ENCODE assay signal across 35 cellular contexts in the genomic region with DNA sequence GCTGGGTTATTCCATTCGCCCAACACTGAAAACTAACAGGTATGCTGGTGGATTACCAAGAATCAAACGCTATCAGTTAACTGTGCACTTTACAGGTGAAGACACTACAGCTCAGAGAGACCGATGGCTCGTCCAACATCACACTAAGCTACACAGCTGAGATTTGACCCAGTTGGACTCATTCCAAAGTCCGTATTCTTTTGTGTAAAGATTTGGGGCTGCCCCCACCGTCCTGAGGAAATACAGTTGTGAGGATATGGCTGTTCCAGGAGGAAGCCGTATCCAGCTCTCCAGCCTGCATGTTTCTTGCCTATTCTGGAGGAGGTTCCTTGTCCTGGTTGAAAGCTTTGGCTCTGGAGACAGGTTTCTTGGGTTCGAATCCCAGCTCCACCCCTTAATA. TPM values are rescaled to one million over a fixed set of nuclear protein-coding genes. Genes with fewer than 3 reads are reported as not detected.
"Had no signal": no experiment of that assay in that cellular context is flagged by ENCODE, and none has a peak within 500 bp of the region (broad histone marks: within the 10 kb centered on the region; RNA-seq: fewer than 3 reads in every experiment).

No MANE protein-coding gene starts in this region.

- H3K9me3 ChIP-seq: ascending aorta, breast epithelium, colonic mucosa, esophagus muscularis mucosa, gastrocnemius medialis, heart left ventricle had no signal

- H3K4me3 ChIP-seq: ascending aorta, breast epithelium, colonic mucosa, dorsolateral prefrontal cortex, esophagus muscularis mucosa, gastrocnemius medialis, heart left ventricle had no signal

- H3K27ac Mint-ChIP-seq: activated CD4-positive, alpha-beta memory T cell treated with anti-CD3 and anti-CD28 coated beads for 36 hours; activated CD4-positive, alpha-beta T cell treated with anti-CD3 and anti-CD28 coated beads for 36 hours; activated CD8-positive, alpha-beta T cell treated with anti-CD3 and anti-CD28 coated beads, Interleukin-2, amount 10 ng/mL, durations not matched to agents 7 days and 5 days; activated naive CD8-positive, alpha-beta T cell treated with anti-CD3 and anti-CD28 coated beads, Interleukin-2, amount 10 ng/mL, durations not matched to agents 7 days and 5 days; activated T-cell treated with anti-CD3 and anti-CD28 coated beads, Interleukin-2, amount 50 U/mL, for 24 hours; activated T-cell treated with anti-CD3 and anti-CD28 coated beads, Interleukin-2, amount 50 U/mL, for 72 hours; T-helper 17 cell; T-helper 2 cell treated with Interferon-gamma antibody and Interleukin-4, amounts not matched to agents 5 μg/mL and 100 μg/mL, for 36 hours had no signal

- H3K27me3 Mint-ChIP-seq: activated CD4-positive, alpha-beta memory T cell treated with anti-CD3 and anti-CD28 coated beads for 36 hours; activated CD4-positive, alpha-beta T cell treated with anti-CD3 and anti-CD28 coated beads for 36 hours; activated CD4-positive, alpha-beta T cell treated with anti-CD3 and anti-CD28 coated beads, Interleukin-2, amount 10 ng/mL, durations not matched to agents 24 days and 14 days; activated naive CD4-positive, alpha-beta T cell treated with anti-CD3 and anti-CD28 coated beads, Interleukin-2, amount 10 ng/mL, durations not matched to agents 7 days and 5 days; activated naive CD8-positive, alpha-beta T cell treated with anti-CD3 and anti-CD28 coated beads, Interleukin-2, amount 10 ng/mL, durations not matched to agents 7 days and 5 days; activated T-cell treated with anti-CD3 and anti-CD28 coated beads, Interleukin-2, amount 50 U/mL, for 24 hours; brain; central memory CD8-positive, alpha-beta T cell; T-helper 17 cell had no signal

- H3K4me1 ChIP-seq: breast epithelium, foreskin keratinocyte had no signal

- H3K9me3 Mint-ChIP-seq: activated CD4-positive, alpha-beta memory T cell treated with anti-CD3 and anti-CD28 coated beads for 36 hours; activated naive CD4-positive, alpha-beta T cell treated with anti-CD3 and anti-CD28 coated beads, Interleukin-2, amount 10 ng/mL, durations not matched to agents 7 days and 5 days; activated naive CD8-positive, alpha-beta T cell treated with anti-CD3 and anti-CD28 coated beads, Interleukin-2, amount 10 ng/mL, durations not matched to agents 7 days and 5 days; central memory CD8-positive, alpha-beta T cell; T-helper 2 cell treated with Interferon-gamma antibody and Interleukin-4, amounts not matched to agents 5 μg/mL and 100 μg/mL, for 36 hours had no signal

- ATAC-seq: activated CD4-positive, alpha-beta T cell treated with anti-CD3 and anti-CD28 coated beads for 36 hours; activated CD8-positive, alpha-beta T cell treated with anti-CD3 and anti-CD28 coated beads, Interleukin-2, amount 10 ng/mL, durations not matched to agents 7 days and 5 days; activated naive CD4-positive, alpha-beta T cell treated with anti-CD3 and anti-CD28 coated beads, Interleukin-2, amount 50 U/mL, for 72 hours; activated T-cell treated with anti-CD3 and anti-CD28 coated beads, Interleukin-2, amount 50 U/mL, for 72 hours; foreskin keratinocyte; gastrocnemius medialis; heart left ventricle; T-helper 17 cell had no signal

- DNase-seq: activated CD4-positive, alpha-beta memory T cell treated with anti-CD3 and anti-CD28 coated beads for 36 hours; activated CD4-positive, alpha-beta T cell treated with anti-CD3 and anti-CD28 coated beads for 36 hours; activated CD4-positive, alpha-beta T cell treated with anti-CD3 and anti-CD28 coated beads, Interleukin-2, amount 10 ng/mL, durations not matched to agents 24 days and 14 days; activated CD4-positive, CD25-positive, alpha-beta regulatory T cell; activated CD4-positive, CD25-positive, alpha-beta regulatory T cell treated with anti-CD3 and anti-CD28 coated beads, Interleukin-2, amount 50 U/mL, for 72 hours; activated CD8-positive, alpha-beta memory T cell treated with anti-CD3 and anti-CD28 coated beads, Interleukin-2, amount 50 U/mL, for 48 hours; activated CD8-positive, alpha-beta T cell treated with anti-CD3 and anti-CD28 coated beads, Interleukin-2, amount 10 ng/mL, durations not matched to agents 7 days and 5 days; activated gamma-delta T cell; activated naive CD4-positive, alpha-beta T cell; activated naive CD4-positive, alpha-beta T cell treated with anti-CD3 and anti-CD28 coated beads, Interleukin-2, amount 10 ng/mL, durations not matched to agents 7 days and 5 days; activated naive CD8-positive, alpha-beta T cell treated with anti-CD3 and anti-CD28 coated beads, Interleukin-2, amount 10 ng/mL, durations not matched to agents 7 days and 5 days; activated T-cell treated with anti-CD3 and anti-CD28 coated beads for 4 hours; activated T-cell treated with anti-CD3 and anti-CD28 coated beads, Interleukin-2, amount 50 U/mL, for 24 hours; activated T-cell treated with anti-CD3 and anti-CD28 coated beads, Interleukin-2, amount 50 U/mL, for 72 hours; colonic mucosa; dorsolateral prefrontal cortex; effector memory CD4-positive, alpha-beta T cell; endodermal cell; erythroblast; foreskin keratinocyte; gastrocnemius medialis; glutamatergic neuron; heart left ventricle; T-helper 1 cell; T-helper 17 cell; T1000; WERI-Rb-1 had no signal

- H3K36me3 ChIP-seq: ascending aorta, breast epithelium, colonic mucosa, WERI-Rb-1 had no signal

- H3K4me3 Mint-ChIP-seq: activated CD4-positive, alpha-beta memory T cell treated with anti-CD3 and anti-CD28 coated beads for 36 hours; activated CD4-positive, alpha-beta T cell treated with anti-CD3 and anti-CD28 coated beads for 36 hours; activated CD4-positive, alpha-beta T cell treated with anti-CD3 and anti-CD28 coated beads, Interleukin-2, amount 10 ng/mL, durations not matched to agents 24 days and 14 days; activated CD8-positive, alpha-beta T cell treated with anti-CD3 and anti-CD28 coated beads, Interleukin-2, amount 10 ng/mL, durations not matched to agents 7 days and 5 days; activated naive CD4-positive, alpha-beta T cell treated with anti-CD3 and anti-CD28 coated beads, Interleukin-2, amount 10 ng/mL, durations not matched to agents 7 days and 5 days; activated naive CD8-positive, alpha-beta T cell treated with anti-CD3 and anti-CD28 coated beads, Interleukin-2, amount 10 ng/mL, durations not matched to agents 7 days and 5 days; activated T-cell treated with anti-CD3 and anti-CD28 coated beads, Interleukin-2, amount 50 U/mL, for 24 hours; activated T-cell treated with anti-CD3 and anti-CD28 coated beads, Interleukin-2, amount 50 U/mL, for 72 hours; central memory CD8-positive, alpha-beta T cell; endodermal cell; T-helper 17 cell; T-helper 2 cell treated with Interferon-gamma antibody and Interleukin-4, amounts not matched to agents 5 μg/mL and 100 μg/mL, for 36 hours had no signal

- H3K27me3 ChIP-seq: ascending aorta, breast epithelium, colonic mucosa, dorsolateral prefrontal cortex, esophagus muscularis mucosa, foreskin keratinocyte, gastrocnemius medialis, heart left ventricle had no signal

- H3K27ac ChIP-seq: ascending aorta, breast epithelium, colonic mucosa, dorsolateral prefrontal cortex, esophagus muscularis mucosa, foreskin keratinocyte, gastrocnemius medialis, heart left ventricle, WERI-Rb-1 had no signal

RNA-seq across cellular contexts. Expression of a gene that starts 37.9 kb away (rescaled TPM):
- total RNA-seq: activated CD4-positive, alpha-beta memory T cell treated with anti-CD3 and anti-CD28 coated beads for 36 hours; ascending aorta; cardiac septum; colonic mucosa; endodermal cell; gastrocnemius medialis; heart left ventricle; T-helper 17 cell had no signal
